Comparison of ENCODE assay signal across 19 cellular contexts in genomic region chr3:9130318-9131110, GRCh38.
DNase-seq lines count a peak whose midpoint lies in the region; TF ChIP-seq lines count a peak whose summit lies in the region.
"Had no signal": no experiment of that assay in that cellular context is flagged by ENCODE, and none has a peak within 500 bp of the region (broad histone marks: within the 10 kb centered on the region; RNA-seq: fewer than 3 reads in every experiment).

No MANE protein-coding gene starts in this region.

- no peak for TF ChIP-seq CTCF in RWPE1 (conservative IDR thresholded peaks at IDR 0.05; ENCODE audit: low read depth)
- no peak for TF ChIP-seq CTCF in endodermal cell (conservative IDR thresholded peaks at IDR 0.05)

- H3K9ac ChIP-seq in endodermal cell (ENCODE audit: extremely low read depth, low read length, poor library complexity, severe bottlenecking): no peak overlapping the region

- peaks cover 6% of the 10 kb centered on the region for H3K4me1 Mint-ChIP-seq in endodermal cell
- H3K4me1 Mint-ChIP-seq: activated CD4-positive, alpha-beta memory T cell treated with anti-CD3 and anti-CD28 coated beads, Interleukin-2, amount 10 ng/mL, durations not matched to agents 7 days and 5 days; B cell; natural killer cell had no signal

- H3K4me1 ChIP-seq in endodermal cell (ENCODE audit: control insufficient read depth, insufficient read depth, low read length): peaks cover 2% of the 10 kb centered on the region
- H3K4me1 ChIP-seq: SJSA1 had no signal

- H3K27ac ChIP-seq in RWPE1 (peak overlapping the region; percentile 40), endodermal cell (ENCODE audit: low read depth, low read length) (peak overlapping the region; percentile 22)
- H3K27ac ChIP-seq: SJSA1 had no signal

- WGBS in endodermal cell (ENCODE audit: insufficient coverage in 1 of 2, insufficient read length in 1 of 2), 2 experiments: 83 to 85% methylated on average over 3 to 5 of the region's 5 CpGs

- peak; percentile 6 to 16 for DNase-seq in AML-193 (lab: John Stamatoyannopoulos, UW)
- peak; percentile 9 for DNase-seq in GDM1 (lab: John Stamatoyannopoulos, UW)
- no peak for DNase-seq in RWPE1 (ENCODE audit: low spot score)
- DNase-seq in endodermal cell: no peak
- no peak for DNase-seq in NCI-H524 (lab: John Stamatoyannopoulos, UW)
- no peak for DNase-seq in DMS79 treated with DMSO at 0.1 percent for 48 hours (lab: John Stamatoyannopoulos, UW)
- DNase-seq in HuH-7.5 (ENCODE audit: low spot score): no peak
- DNase-seq: activated CD4-positive, alpha-beta memory T cell treated with anti-CD3 and anti-CD28 coated beads, Interleukin-2, amount 10 ng/mL, durations not matched to agents 7 days and 5 days; activated T-cell treated with anti-CD3 and anti-CD28 coated beads, Interleukin-2, amount 50 U/mL, for 24 hours; DMS153; mammary epithelial cell; natural killer cell; NCI-H524 treated with DMSO at 0.1 percent for 48 hours; small intestine; stimulated activated CD4-positive, alpha-beta T cell treated with anti-CD3 and anti-CD28 coated beads, Interleukin-4, amount 100 ng/mL, for 4 hours; stimulated activated CD8-positive, alpha-beta memory T cell treated with anti-CD3 and anti-CD28 coated beads, Interleukin-4, amount 100 ng/mL, for 48 hours had no signal

- H3K27me3 Mint-ChIP-seq in endodermal cell (ENCODE audit: insufficient read depth): peaks cover 20% of the 10 kb centered on the region

- no peak overlapping the region for H3K27ac Mint-ChIP-seq in endodermal cell
- H3K27ac Mint-ChIP-seq: activated CD4-positive, alpha-beta memory T cell treated with anti-CD3 and anti-CD28 coated beads, Interleukin-2, amount 10 ng/mL, durations not matched to agents 7 days and 5 days; activated naive CD4-positive, alpha-beta T cell treated with anti-CD3 and anti-CD28 coated beads, Interleukin-2, amount 50 U/mL, for 72 hours; activated T-cell treated with anti-CD3 and anti-CD28 coated beads, Interleukin-2, amount 50 U/mL, for 24 hours; B cell; natural killer cell had no signal

- H3K27me3 ChIP-seq in endodermal cell (ENCODE audit: control insufficient read depth, insufficient read depth, low read length, poor library complexity, severe bottlenecking): peaks cover 18% of the 10 kb centered on the region
- H3K27me3 ChIP-seq: SJSA1 had no signal

- no peak overlapping the region for H3K4me3 Mint-ChIP-seq in endodermal cell
- H3K4me3 Mint-ChIP-seq: activated CD4-positive, alpha-beta memory T cell treated with anti-CD3 and anti-CD28 coated beads, Interleukin-2, amount 10 ng/mL, durations not matched to agents 7 days and 5 days; activated T-cell treated with anti-CD3 and anti-CD28 coated beads, Interleukin-2, amount 50 U/mL, for 24 hours; B cell; natural killer cell had no signal

- no peaks in the 10 kb centered on the region for H3K9me3 Mint-ChIP-seq in endodermal cell
- H3K9me3 Mint-ChIP-seq: activated CD4-positive, alpha-beta memory T cell treated with anti-CD3 and anti-CD28 coated beads, Interleukin-2, amount 10 ng/mL, durations not matched to agents 7 days and 5 days; activated naive CD4-positive, alpha-beta T cell treated with anti-CD3 and anti-CD28 coated beads, Interleukin-2, amount 50 U/mL, for 72 hours; activated T-cell treated with anti-CD3 and anti-CD28 coated beads, Interleukin-2, amount 50 U/mL, for 24 hours; natural killer cell had no signal

- no peaks in the 10 kb centered on the region for H3K36me3 ChIP-seq in endodermal cell (ENCODE audit: control insufficient read depth, insufficient read depth, low read length)
- H3K36me3 ChIP-seq: SJSA1 had no signal

- H3K9me3 ChIP-seq in endodermal cell (ENCODE audit: control insufficient read depth, low read length): no peaks in the 10 kb centered on the region
- H3K9me3 ChIP-seq: SJSA1 had no signal

- CTCF ChIA-PET in RWPE1 (lab: Yijun Ruan, JAX): no interaction called here

- H3K4me3 ChIP-seq in endodermal cell (ENCODE audit: low read length): no peak overlapping the region
- H3K4me3 ChIP-seq: SJSA1 had no signal

- POLR2A ChIA-PET in RWPE1 (lab: Yijun Ruan, JAX; ENCODE audit: low non-redundant PET): no interaction called here

- no peaks in the 10 kb centered on the region for H3K36me3 Mint-ChIP-seq in endodermal cell (ENCODE audit: low read depth)
- H3K36me3 Mint-ChIP-seq: activated naive CD4-positive, alpha-beta T cell treated with anti-CD3 and anti-CD28 coated beads, Interleukin-2, amount 50 U/mL, for 72 hours; natural killer cell had no signal

Comparison
In these comparisons a context has a peak if more than half of its experiments do, and no peak if none do; other contexts are left out.
1. DNase-seq: peak in AML-193 (2 of 2) and GDM1 (single experiment); none in RWPE1 (single experiment), endodermal cell (single experiment), NCI-H524 (0 of 2), DMS79 treated with DMSO at 0.1 percent for 48 hours (single experiment) and HuH-7.5 (single experiment).